ENCODE assay signal across 1 cellular context in the genomic region with DNA sequence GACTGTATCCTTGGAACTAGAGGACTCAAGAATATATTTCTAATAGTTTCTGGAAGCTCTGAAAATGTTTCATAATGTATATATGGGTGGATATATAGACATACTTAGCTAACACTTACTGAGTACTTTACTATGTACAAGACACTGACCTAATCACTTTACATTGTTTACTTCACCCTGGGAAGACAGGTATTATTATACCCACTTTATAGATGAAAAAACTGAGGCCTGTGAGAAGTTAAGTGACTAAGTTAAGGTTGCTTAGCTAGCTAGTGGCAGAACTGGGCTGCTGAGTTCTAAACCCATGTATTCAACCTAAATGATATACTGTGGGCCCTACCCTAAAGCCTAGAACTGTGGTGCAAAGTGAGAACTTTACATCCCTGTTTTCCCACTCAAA.
TF ChIP-seq lines count a peak whose summit lies in the region.

No MANE protein-coding gene starts in this region.

TF ChIP-seq in H1, 55 proteins besides CTCF, POLR2A, EP300 and RAD21:
- TF ChIP-seq HDAC2 (IDR thresholded peaks at IDR 0.05; ENCODE audit: borderline replicate concordance in 1 of 2, low read depth in 2 of 2, low read length in 2 of 2) (peak in 1 of 2 experiments; percentile 39; a peak in 1 of 4 replicates), KDM1A (IDR thresholded peaks at IDR 0.05; ENCODE audit: borderline replicate concordance, low read length) (peak; percentile 63; the same call in 1 of the 2 replicates), YY1 (IDR thresholded peaks at IDR 0.05; ENCODE audit: low read depth, low read length) (no peak)
TF ChIP-seq in H1: peak in this region for 2.
